2 cellular contexts compared by ENCODE assay signal in the genomic region with DNA sequence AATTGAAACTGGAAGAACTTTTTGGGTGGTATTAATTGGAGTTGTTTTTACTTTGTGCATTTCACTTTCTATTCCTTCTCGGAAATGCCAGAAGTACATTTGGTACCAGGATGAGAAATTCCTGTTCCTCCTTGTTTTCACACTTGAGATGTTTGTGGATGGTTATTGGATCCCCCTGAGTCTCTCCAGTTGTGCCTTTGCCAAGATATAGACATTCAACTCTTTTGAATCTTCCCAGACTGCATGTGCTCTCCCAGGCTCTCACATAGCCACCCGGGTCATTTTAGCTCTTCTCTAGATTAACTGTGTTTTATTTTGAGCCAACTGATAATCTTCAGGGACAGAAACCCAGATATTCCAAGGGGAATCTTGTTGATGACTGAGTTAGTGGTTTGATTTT.
TF ChIP-seq lines count a peak whose summit lies in the region.

No MANE protein-coding gene starts in this region.

TF ChIP-seq in IMR-90, 13 proteins besides CTCF, POLR2A, EP300 and RAD21:
- no peak for TF ChIP-seq FOS (IDR thresholded peaks at IDR 0.05; ENCODE audit: low read depth, low read length)
- no peak for TF ChIP-seq RFX5 (IDR thresholded peaks at IDR 0.05; ENCODE audit: low read depth, low read length)
- no peak for TF ChIP-seq MAZ (IDR thresholded peaks at IDR 0.05; ENCODE audit: borderline replicate concordance, low read depth, low read length)
- no peak for TF ChIP-seq SMC3 (IDR thresholded peaks at IDR 0.05; ENCODE audit: low read depth, low read length)
- TF ChIP-seq MAFK (IDR thresholded peaks at IDR 0.05; ENCODE audit: low read depth, low read length), result no peak
- no peak for TF ChIP-seq BHLHE40 (IDR thresholded peaks at IDR 0.05; ENCODE audit: low read depth, low read length)
- TF ChIP-seq, protein P1, sequence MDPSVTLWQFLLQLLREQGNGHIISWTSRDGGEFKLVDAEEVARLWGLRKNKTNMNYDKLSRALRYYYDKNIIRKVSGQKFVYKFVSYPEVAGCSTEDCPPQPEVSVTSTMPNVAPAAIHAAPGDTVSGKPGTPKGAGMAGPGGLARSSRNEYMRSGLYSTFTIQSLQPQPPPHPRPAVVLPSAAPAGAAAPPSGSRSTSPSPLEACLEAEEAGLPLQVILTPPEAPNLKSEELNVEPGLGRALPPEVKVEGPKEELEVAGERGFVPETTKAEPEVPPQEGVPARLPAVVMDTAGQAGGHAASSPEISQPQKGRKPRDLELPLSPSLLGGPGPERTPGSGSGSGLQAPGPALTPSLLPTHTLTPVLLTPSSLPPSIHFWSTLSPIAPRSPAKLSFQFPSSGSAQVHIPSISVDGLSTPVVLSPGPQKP (IDR thresholded peaks at IDR 0.05; ENCODE audit: borderline replicate concordance, low read depth, low read length), result no peak
- TF ChIP-seq, protein P2, sequence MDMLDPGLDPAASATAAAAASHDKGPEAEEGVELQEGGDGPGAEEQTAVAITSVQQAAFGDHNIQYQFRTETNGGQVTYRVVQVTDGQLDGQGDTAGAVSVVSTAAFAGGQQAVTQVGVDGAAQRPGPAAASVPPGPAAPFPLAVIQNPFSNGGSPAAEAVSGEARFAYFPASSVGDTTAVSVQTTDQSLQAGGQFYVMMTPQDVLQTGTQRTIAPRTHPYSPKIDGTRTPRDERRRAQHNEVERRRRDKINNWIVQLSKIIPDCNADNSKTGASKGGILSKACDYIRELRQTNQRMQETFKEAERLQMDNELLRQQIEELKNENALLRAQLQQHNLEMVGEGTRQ (IDR thresholded peaks at IDR 0.05; ENCODE audit: low read depth, low read length), result no peak
- no peak for TF ChIP-seq RCOR1 (IDR thresholded peaks at IDR 0.05; ENCODE audit: insufficient replicate concordance, low read length)
- no peak for TF ChIP-seq CHD1 (IDR thresholded peaks at IDR 0.05; ENCODE audit: low read depth, low read length)
- no peak for TF ChIP-seq NFE2L2 (IDR thresholded peaks at IDR 0.05; ENCODE audit: low read depth, low read length)
- no peak for TF ChIP-seq MXI1 (IDR thresholded peaks at IDR 0.05; ENCODE audit: borderline replicate concordance, low read depth, low read length)

TF ChIP-seq in GM12878, 131 proteins besides CTCF, POLR2A, EP300 and RAD21:
- TF ChIP-seq, protein P1 (IDR thresholded peaks at IDR 0.05; ENCODE audit: low read depth, low read length), result no peak
- TF ChIP-seq CREM (IDR thresholded peaks at IDR 0.05; ENCODE audit: low read depth), result no peak
- no peak for TF ChIP-seq CBX5 (IDR thresholded peaks at IDR 0.05; ENCODE audit: low read depth)
- TF ChIP-seq IKZF2 (IDR thresholded peaks at IDR 0.05), result 0 out of 4 replicates have a peak, but pooled peaks of 1 of the 2 experiments have one; percentile 21
- no peak for TF ChIP-seq DPF2 (IDR thresholded peaks at IDR 0.05)
- no peak for TF ChIP-seq MYC (IDR thresholded peaks at IDR 0.05; ENCODE audit: insufficient read depth, insufficient read length, insufficient replicate concordance, low read length, severe bottlenecking)
- no peak for TF ChIP-seq LARP7 (IDR thresholded peaks at IDR 0.05)
- TF ChIP-seq IKZF1 (conservative IDR thresholded peaks at IDR 0.05), result 0 out of 2 replicates have a peak, but pooled peaks have one; percentile 21
- TF ChIP-seq HDAC2 (IDR thresholded peaks at IDR 0.05), result no peak
- no peak for TF ChIP-seq EZH2 (IDR thresholded peaks at IDR 0.05; ENCODE audit: borderline replicate concordance, control insufficient read depth, low read depth, low read length)
- no peak for TF ChIP-seq HDAC6 (IDR thresholded peaks at IDR 0.05; ENCODE audit: unreplicated experiment)
